19 cellular contexts compared by ENCODE assay signal in genomic region chr18:64618390-64618789, GRCh38.
"Had no signal": no experiment of that assay in that cellular context is flagged by ENCODE, and none has a peak within 500 bp of the region (broad histone marks: within the 10 kb centered on the region; RNA-seq: fewer than 3 reads in every experiment).

No MANE protein-coding gene starts in this region.

- ATAC-seq: activated CD4-positive, CD25-positive, alpha-beta regulatory T cell treated with anti-CD3 and anti-CD28 coated beads, Interleukin-2, amount 50 U/mL, for 24 hours; activated CD8-positive, alpha-beta memory T cell treated with anti-CD3 and anti-CD28 coated beads, Interleukin-2, amount 10 ng/mL, durations not matched to agents 7 days and 5 days; activated CD8-positive, alpha-beta T cell treated with anti-CD3 and anti-CD28 coated beads for 36 hours; natural killer cell treated with Interleukin-12 subunit alpha and Interleukin-12 subunit beta and Interleukin-15 and Interleukin-18, amount 100 ng/mL, for 72 hours; psoas muscle; right cardiac atrium had no signal

- H3K27ac Mint-ChIP-seq: activated CD4-positive, alpha-beta T cell treated with anti-CD3 and anti-CD28 coated beads, Interleukin-2, amount 10 ng/mL, durations not matched to agents 24 days and 14 days; activated CD8-positive, alpha-beta memory T cell treated with anti-CD3 and anti-CD28 coated beads, Interleukin-2, amount 10 ng/mL, durations not matched to agents 7 days and 5 days; activated CD8-positive, alpha-beta T cell treated with anti-CD3 and anti-CD28 coated beads for 36 hours; activated naive CD4-positive, alpha-beta T cell treated with anti-CD3 and anti-CD28 coated beads, Interleukin-2, amount 50 U/mL, for 24 hours; brain; immature natural killer cell; natural killer cell treated with Interleukin-12 subunit alpha and Interleukin-12 subunit beta and Interleukin-15 and Interleukin-18, amount 100 ng/mL, for 72 hours had no signal

- H3K4me3 Mint-ChIP-seq: activated CD4-positive, alpha-beta T cell treated with anti-CD3 and anti-CD28 coated beads, Interleukin-2, amount 10 ng/mL, durations not matched to agents 24 days and 14 days; activated CD8-positive, alpha-beta memory T cell treated with anti-CD3 and anti-CD28 coated beads, Interleukin-2, amount 10 ng/mL, durations not matched to agents 7 days and 5 days; activated CD8-positive, alpha-beta T cell treated with anti-CD3 and anti-CD28 coated beads for 36 hours; activated naive CD4-positive, alpha-beta T cell treated with anti-CD3 and anti-CD28 coated beads, Interleukin-2, amount 50 U/mL, for 24 hours; brain; immature natural killer cell; natural killer cell treated with Interleukin-12 subunit alpha and Interleukin-12 subunit beta and Interleukin-15 and Interleukin-18, amount 100 ng/mL, for 72 hours had no signal

- H3K9me3 Mint-ChIP-seq: activated CD4-positive, alpha-beta T cell treated with anti-CD3 and anti-CD28 coated beads, Interleukin-2, amount 10 ng/mL, durations not matched to agents 24 days and 14 days; brain had no signal

- H3K36me3 Mint-ChIP-seq: activated CD8-positive, alpha-beta memory T cell treated with anti-CD3 and anti-CD28 coated beads, Interleukin-2, amount 10 ng/mL, durations not matched to agents 7 days and 5 days; activated naive CD4-positive, alpha-beta T cell treated with anti-CD3 and anti-CD28 coated beads, Interleukin-2, amount 50 U/mL, for 24 hours; brain had no signal

- DNase-seq: activated CD4-positive, alpha-beta T cell treated with anti-CD3 and anti-CD28 coated beads, Interleukin-2, amount 10 ng/mL, durations not matched to agents 24 days and 14 days; activated CD8-positive, alpha-beta memory T cell treated with anti-CD3 and anti-CD28 coated beads, Interleukin-2, amount 10 ng/mL, durations not matched to agents 7 days and 5 days; activated CD8-positive, alpha-beta T cell treated with anti-CD3 and anti-CD28 coated beads for 36 hours; activated gamma-delta T cell treated with Interleukin-2 at 50 U/mL for 16 hours; activated T-cell treated with anti-CD3 and anti-CD28 coated beads for 4 hours; anterior cingulate cortex; effector memory CD4-positive, alpha-beta T cell; glutamatergic neuron; immature natural killer cell; left ventricle myocardium inferior; ovary; psoas muscle; right cardiac atrium; stimulated activated CD4-positive, alpha-beta T cell treated with anti-CD3 and anti-CD28 coated beads, Interleukin-12 subunit alpha, Interleukin-12 subunit beta, amount 100 ng/mL, for 4 hours; stomach had no signal

- H3K4me1 Mint-ChIP-seq: activated CD4-positive, alpha-beta T cell treated with anti-CD3 and anti-CD28 coated beads, Interleukin-2, amount 10 ng/mL, durations not matched to agents 24 days and 14 days; activated CD8-positive, alpha-beta memory T cell treated with anti-CD3 and anti-CD28 coated beads, Interleukin-2, amount 10 ng/mL, durations not matched to agents 7 days and 5 days; activated naive CD4-positive, alpha-beta T cell treated with anti-CD3 and anti-CD28 coated beads, Interleukin-2, amount 50 U/mL, for 24 hours; brain; immature natural killer cell had no signal

- H3K27me3 Mint-ChIP-seq: activated CD4-positive, alpha-beta T cell treated with anti-CD3 and anti-CD28 coated beads, Interleukin-2, amount 10 ng/mL, durations not matched to agents 24 days and 14 days; activated CD8-positive, alpha-beta memory T cell treated with anti-CD3 and anti-CD28 coated beads, Interleukin-2, amount 10 ng/mL, durations not matched to agents 7 days and 5 days; activated CD8-positive, alpha-beta T cell treated with anti-CD3 and anti-CD28 coated beads for 36 hours; activated naive CD4-positive, alpha-beta T cell treated with anti-CD3 and anti-CD28 coated beads, Interleukin-2, amount 50 U/mL, for 24 hours; natural killer cell treated with Interleukin-12 subunit alpha and Interleukin-12 subunit beta and Interleukin-15 and Interleukin-18, amount 100 ng/mL, for 72 hours had no signal
